In genomic region chr4:119139316-119139715, GRCh38 we compare ENCODE assay signal across 13 cellular contexts. TPM values are rescaled to one million over a fixed set of nuclear protein-coding genes. Genes with fewer than 3 reads are reported as not detected.
DNase-seq lines count a peak whose midpoint lies in the region; ATAC-seq and TF ChIP-seq lines count a peak whose summit lies in the region.
"Had no signal": no experiment of that assay in that cellular context is flagged by ENCODE, and none has a peak within 500 bp of the region (broad histone marks: within the 10 kb centered on the region; RNA-seq: fewer than 3 reads in every experiment).

No MANE protein-coding gene starts in this region.

- DNase-seq in Caco-2: no peak
- DNase-seq in LHCN-M2 (ENCODE audit: low read depth): peak; percentile 52
- no peak for DNase-seq in caudate nucleus (lab: John Stamatoyannopoulos, UW)
- no peak for DNase-seq in naive thymus-derived CD4-positive, alpha-beta T cell
- no peak for DNase-seq in midbrain (lab: John Stamatoyannopoulos, UW)
- no peak for DNase-seq in NCI-H524 (lab: John Stamatoyannopoulos, UW)
- no peak for DNase-seq in NOMO-1 (lab: John Stamatoyannopoulos, UW; ENCODE audit: unreplicated experiment in 2 of 2)
- DNase-seq: activated CD8-positive, alpha-beta memory T cell treated with anti-CD3 and anti-CD28 coated beads, Interleukin-2, amount 50 U/mL, for 48 hours; NCI-H2081; PC-3; stimulated activated CD4-positive, alpha-beta T cell treated with anti-CD3 and anti-CD28 coated beads, Interleukin-4, amount 100 ng/mL, for 4 hours had no signal

- H3K9me3 ChIP-seq in Caco-2: no peaks in the 10 kb centered on the region
- H3K9me3 ChIP-seq in naive thymus-derived CD4-positive, alpha-beta T cell (ENCODE audit: control insufficient read depth in 2 of 3, low read length in 3 of 3): no peaks in the 10 kb centered on the region

- no peak for TF ChIP-seq CTCF in Caco-2 (IDR thresholded peaks at IDR 0.05; ENCODE audit: insufficient read depth in 1 of 2, low read depth in 1 of 2, low read length in 1 of 2, severe bottlenecking in 1 of 2, unreplicated experiment in 1 of 2)

- intact Hi-C loops in Caco-2 (cut with micrococcal nuclease; ENCODE audit: unreplicated experiment): loop anchor here (5.0 kb wide), 1 partner anchor 158 kb away; no protein-coding TSS in a partner anchor
- intact Hi-C loops in naive thymus-derived CD4-positive, alpha-beta T cell (cut with micrococcal nuclease): loop anchor here in 1 of 2 donors (2.0 kb wide), 1 partner anchor 15 kb away; no protein-coding TSS in a partner anchor

- no peaks in the 10 kb centered on the region for H3K9me3 Mint-ChIP-seq in Caco-2 (ENCODE audit: unreplicated experiment)
- H3K9me3 Mint-ChIP-seq in naive thymus-derived CD4-positive, alpha-beta T cell: peaks cover 0 to 3% (median 0%) of the 10 kb centered on the region in 11 donors

- ATAC-seq in naive thymus-derived CD4-positive, alpha-beta T cell: no peak
- ATAC-seq: PC-3 had no signal

- no peak overlapping the region for H3K4me3 ChIP-seq in Caco-2 (ENCODE audit: low read depth, low read length)
- peak overlapping the region; percentile 14 for H3K4me3 ChIP-seq in naive thymus-derived CD4-positive, alpha-beta T cell (ENCODE audit: low read length)

- BruUV-seq in Caco-2 (replicated peaks; lab: Mats Ljungman, UMichigan): no TSS peak

- H3K27me3 ChIP-seq in Caco-2 (replicated peaks; ENCODE audit: control insufficient read depth, insufficient read depth, low read length): no peaks in the 10 kb centered on the region
- no peaks in the 10 kb centered on the region for H3K27me3 ChIP-seq in naive thymus-derived CD4-positive, alpha-beta T cell (ENCODE audit: control insufficient read depth in 2 of 2, insufficient read depth in 2 of 2, low read length in 2 of 2)

- peak overlapping the region; percentile 91 for H3K27ac Mint-ChIP-seq in Caco-2 (ENCODE audit: unreplicated experiment)
- peak overlapping the region; percentile 40 to 93 (median 86) for H3K27ac Mint-ChIP-seq in naive thymus-derived CD4-positive, alpha-beta T cell

- H3K4me1 Mint-ChIP-seq in Caco-2 (ENCODE audit: low read depth, unreplicated experiment): peaks cover 50% of the 10 kb centered on the region
- peaks cover 11 to 60% (median 35%) of the 10 kb centered on the region in 7 donors for H3K4me1 Mint-ChIP-seq in naive thymus-derived CD4-positive, alpha-beta T cell

- H3K36me3 Mint-ChIP-seq in Caco-2 (ENCODE audit: insufficient read depth, unreplicated experiment): no peaks in the 10 kb centered on the region
- no peaks in the 10 kb centered on the region for H3K36me3 Mint-ChIP-seq in naive thymus-derived CD4-positive, alpha-beta T cell

- H3K4me1 ChIP-seq in Caco-2: peaks cover 60% of the 10 kb centered on the region
- peaks cover 25 to 27% of the 10 kb centered on the region in 2 donors for H3K4me1 ChIP-seq in naive thymus-derived CD4-positive, alpha-beta T cell (ENCODE audit: control insufficient read depth in 2 of 2, insufficient read depth in 2 of 2, low read length in 2 of 2)

- H3K27me3 Mint-ChIP-seq in Caco-2 (ENCODE audit: insufficient read depth, unreplicated experiment): no peaks in the 10 kb centered on the region
- peaks cover 0 to 1% (median 0%) of the 10 kb centered on the region in 5 donors for H3K27me3 Mint-ChIP-seq in naive thymus-derived CD4-positive, alpha-beta T cell
- H3K27me3 Mint-ChIP-seq: progenitor cell of endocrine pancreas had no signal

- H3K27ac ChIP-seq in caudate nucleus (ENCODE audit: low read depth, low read length): peak overlapping the region; percentile 55
- H3K27ac ChIP-seq in naive thymus-derived CD4-positive, alpha-beta T cell (ENCODE audit: low read depth, low read length): peak overlapping the region; percentile 53
- H3K27ac ChIP-seq: KMS-11 had no signal

- H3K4me3 Mint-ChIP-seq in Caco-2 (ENCODE audit: unreplicated experiment): peak overlapping the region; percentile 25
- peak overlapping the region in 9 of 10 donors; percentile 8 to 81 (median 70) for H3K4me3 Mint-ChIP-seq in naive thymus-derived CD4-positive, alpha-beta T cell

- H3K36me3 ChIP-seq in Caco-2 (ENCODE audit: control insufficient read depth, insufficient read depth, low read length): no peaks in the 10 kb centered on the region
- no peaks in the 10 kb centered on the region for H3K36me3 ChIP-seq in naive thymus-derived CD4-positive, alpha-beta T cell (ENCODE audit: control insufficient read depth in 2 of 3, insufficient read depth in 3 of 3, low read length in 3 of 3)

- CTCF ChIA-PET in Caco-2 (lab: Charles Lee): interaction anchor here (1.0 to 1.4 kb wide), 2 partner anchors 73 to 97 kb away, joined by 3 to 11 read pairs; partner anchors contain the start of gene USP53
- CTCF ChIA-PET in naive thymus-derived CD4-positive, alpha-beta T cell (lab: Charles Lee): interaction anchor here (1.7 kb wide), 1 partner anchor 10 kb away, joined by 5 read pairs; no protein-coding TSS in a partner anchor

- POLR2A ChIA-PET in Caco-2 (lab: Charles Lee): interaction anchor here (1.1 to 1.6 kb wide), 3 partner anchors 46 to 161 kb away, joined by 5 to 17 read pairs (median 8); partner anchors contain the start of gene USP53
- POLR2A ChIA-PET in naive thymus-derived CD4-positive, alpha-beta T cell (lab: Charles Lee): interaction anchor here (1.7 to 2.3 kb wide), 2 partner anchors 73 to 75 kb away, joined by 6 to 13 read pairs; partner anchors contain the start of gene USP53

RNA-seq across cellular contexts. Expression of gene MYOZ2, which starts 3.7 kb away (rescaled TPM):
- total RNA-seq in Caco-2 (2022) (0.18 and 0.23 TPM in 2 replicates), LHCN-M2 (2014; rRNA removed) (0.13 and 0.69 TPM in 2 replicates)
- polyA plus RNA-seq in LHCN-M2 (2012): 1.3 TPM
- not detected for total RNA-seq in naive thymus-derived CD4-positive, alpha-beta T cell
- not detected for polyA plus RNA-seq in naive thymus-derived CD4-positive, alpha-beta T cell
- total RNA-seq: PC-3 had no signal
